Comparison of ENCODE assay signal across 8 cellular contexts in genomic region chr19:18192673-18193387, GRCh38. TPM values are rescaled to one million over a fixed set of nuclear protein-coding genes. Genes with fewer than 3 reads are reported as not detected.
DNase-seq lines count a peak whose midpoint lies in the region; ATAC-seq and TF ChIP-seq lines count a peak whose summit lies in the region.

MPV17L2 (plus strand) TSS chr19:18193218; CDS start chr19:18193282, 64 bp downstream.

- H2AFZ ChIP-seq in PC-9 = peak within 1 kb of the TSS; percentile 86

- H3K27ac ChIP-seq in PC-9 = peak within 1 kb of the TSS; percentile 73

- H3K27me3 ChIP-seq in PC-9 (ENCODE audit: insufficient read depth, low read depth) = no peaks in the 10 kb centered on the region

- no peaks in the 10 kb centered on the region for H3K36me3 ChIP-seq in PC-9 (ENCODE audit: low read depth)

- POLR2A ChIA-PET in PC-9 (lab: Charles Lee; ENCODE audit: unreplicated experiment) = interaction anchor here (0.6 to 0.8 kb wide), 13 partner anchors 18 to 1629 kb away, joined by 3 to 8 read pairs (median 4); partner anchors contain the start of genes JUND, LSM4, RPL18A and ZNF506

- peak; percentile 76 for ATAC-seq in GM21619 (IDR thresholded peaks at IDR 0.05; ENCODE audit: unreplicated experiment)

- H3K9me3 ChIP-seq in PC-9 (ENCODE audit: insufficient read depth, low read depth) = no peaks in the 10 kb centered on the region

- peaks cover 12% of the 10 kb centered on the region for H3K79me2 ChIP-seq in PC-9 (ENCODE audit: low read depth)

- H4K20me1 ChIP-seq in PC-9 (ENCODE audit: insufficient read depth) = no peaks in the 10 kb centered on the region

- no peaks in the 10 kb centered on the region for H3K9me2 ChIP-seq in PC-9 (ENCODE audit: insufficient read depth)

- no TSS peak for BruUV-seq in PC-9 (replicated peaks; lab: Mats Ljungman, UMichigan)

- peak within 1 kb of the TSS; percentile 87 for H3K4me3 ChIP-seq in Jurkat, Clone E6-1 (ENCODE audit: low read length)
- H3K4me3 ChIP-seq in PC-9 (peak within 1 kb of the TSS; percentile 90), epithelial cell of proximal tubule (ENCODE audit: low read depth, low read length) (peak within 1 kb of the TSS; percentile 94)

- H3K4me2 ChIP-seq in PC-9 = peak within 1 kb of the TSS; percentile 88

- DNase-seq in DMS114 treated with DMSO at 0.1 percent for 48 hours (lab: John Stamatoyannopoulos, UW; ENCODE audit: unreplicated experiment) = peak; percentile 100
- peak; percentile 100 for DNase-seq in Jurkat, Clone E6-1 (ENCODE audit: low read depth, low spot score)
- DNase-seq in PC-9 = peak; percentile 99 to 100
- DNase-seq in activated T-cell treated with anti-CD3 and anti-CD28 coated beads, Interleukin-2, amount 50 U/mL, for 24 hours = peak; percentile 96
- peak; percentile 98 for DNase-seq in epithelial cell of proximal tubule (ENCODE audit: low read depth)
- DNase-seq in mucosa of gallbladder (ENCODE audit: low spot score) = peak; percentile 99
- DNase-seq in stimulated activated CD8-positive, alpha-beta memory T cell treated with anti-CD3 and anti-CD28 coated beads, Interleukin-4, amount 100 ng/mL, for 4 hours (ENCODE audit: low read depth in 2 of 2, low spot score in 1 of 2) = peak; percentile 93 to 97

- H3K36me3 Mint-ChIP-seq in activated T-cell treated with anti-CD3 and anti-CD28 coated beads, Interleukin-2, amount 50 U/mL, for 24 hours (ENCODE audit: low read depth) = peaks cover 34% of the 10 kb centered on the region

- H3K4me3 Mint-ChIP-seq in activated T-cell treated with anti-CD3 and anti-CD28 coated beads, Interleukin-2, amount 50 U/mL, for 24 hours = peak within 1 kb of the TSS; percentile 88

- CTCF ChIA-PET in PC-9 (lab: Charles Lee) = interaction anchor here (0.5 to 2.0 kb wide), 5 partner anchors 21 to 129 kb away, joined by 3 to 7 read pairs (median 3); no protein-coding TSS in a partner anchor

- peaks cover 25% of the 10 kb centered on the region for H3K4me1 Mint-ChIP-seq in activated T-cell treated with anti-CD3 and anti-CD28 coated beads, Interleukin-2, amount 50 U/mL, for 24 hours (ENCODE audit: low read depth)

- TF ChIP-seq CTCF in PC-9 (conservative IDR thresholded peaks at IDR 0.05) = no peak
- TF ChIP-seq CTCF in epithelial cell of proximal tubule (conservative IDR thresholded peaks at IDR 0.05; ENCODE audit: low read depth, low read length) = no peak

- H3K9me3 Mint-ChIP-seq in activated T-cell treated with anti-CD3 and anti-CD28 coated beads, Interleukin-2, amount 50 U/mL, for 24 hours = no peaks in the 10 kb centered on the region

- peaks cover 16% of the 10 kb centered on the region for H3K4me1 ChIP-seq in PC-9 (replicated peaks; ENCODE audit: insufficient read depth)

- H3K27me3 Mint-ChIP-seq in activated T-cell treated with anti-CD3 and anti-CD28 coated beads, Interleukin-2, amount 50 U/mL, for 24 hours = no peaks in the 10 kb centered on the region

- intact Hi-C loops in PC-9 (cut with micrococcal nuclease; ENCODE audit: unreplicated experiment) = loop anchor here (1.0 to 5.0 kb wide), 6 partner anchors 11 to 219 kb away; partner anchors contain the start of genes PGPEP1, PIK3R2 and RAB3A

- H3F3A ChIP-seq in PC-9 (ENCODE audit: insufficient read depth, low read depth) = peaks cover 32% of the 10 kb centered on the region

- H3K27ac Mint-ChIP-seq in activated T-cell treated with anti-CD3 and anti-CD28 coated beads, Interleukin-2, amount 50 U/mL, for 24 hours = peak within 1 kb of the TSS; percentile 93

RNA-seq across cellular contexts. Expression of gene MPV17L2, which starts in this region (rescaled TPM):
- polyA plus RNA-seq in Jurkat, Clone E6-1 (2012; ENCODE audit: insufficient read depth, insufficient read length) = 33.1 TPM
- total RNA-seq in PC-9 (2021) = 11.2 and 12.1 TPM in 2 replicates
- total RNA-seq in epithelial cell of proximal tubule = 50.1 and 70.9 TPM in 2 replicates
- total RNA-seq in mucosa of gallbladder = 9.3 TPM

Comparison
In these comparisons a context has a peak if more than half of its experiments do, and no peak if none do; other contexts are left out.
1. Peak in every context shown above with its lines: DNase-seq, ATAC-seq, H3K4me3 ChIP-seq and H3K27ac ChIP-seq.